8 cellular contexts compared by ENCODE assay signal in the genomic region with DNA sequence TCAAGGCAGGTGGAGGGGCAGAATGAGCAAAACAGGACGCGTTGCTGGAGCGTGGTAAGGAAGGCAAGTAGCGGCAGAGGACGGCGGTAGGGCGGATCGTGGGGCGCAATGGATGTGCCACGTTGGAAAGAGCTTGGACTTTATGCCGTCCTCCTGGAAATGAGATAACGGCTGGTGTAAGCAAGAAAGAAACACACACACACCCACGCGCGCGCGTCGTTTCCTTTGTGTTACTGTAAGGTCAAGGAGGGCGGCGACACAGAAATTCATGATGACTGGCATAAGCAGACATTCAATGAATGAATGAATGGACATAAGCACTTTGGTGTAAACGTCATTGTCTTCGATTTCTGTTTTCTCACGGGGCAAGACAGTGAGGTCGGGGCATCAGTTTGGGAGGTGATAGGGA. TPM values are rescaled to one million over a fixed set of nuclear protein-coding genes. Genes with fewer than 3 reads are reported as not detected.
DNase-seq lines count a peak whose midpoint lies in the region; ATAC-seq and TF ChIP-seq lines count a peak whose summit lies in the region.

No MANE protein-coding gene starts in this region.

- H3K4me1 Mint-ChIP-seq in effector memory CD8-positive, alpha-beta T cell (ENCODE audit: low read depth in 2 of 2), result peaks cover 9 to 30% of the 10 kb centered on the region in 2 donors
- H3K4me1 Mint-ChIP-seq in stimulated activated effector memory CD8-positive, alpha-beta T cell treated with anti-CD3 and anti-CD28 coated beads, Interleukin-12 subunit alpha, Interleukin-12 subunit beta, amount 100 ng/mL, for 72 hours, result peaks cover 30% of the 10 kb centered on the region

- H3K27ac Mint-ChIP-seq in effector memory CD8-positive, alpha-beta T cell, result peak overlapping the region; percentile 86 to 89
- peak overlapping the region; percentile 97 for H3K27ac Mint-ChIP-seq in stimulated activated effector memory CD8-positive, alpha-beta T cell treated with anti-CD3 and anti-CD28 coated beads, Interleukin-12 subunit alpha, Interleukin-12 subunit beta, amount 100 ng/mL, for 72 hours

- peak overlapping the region; percentile 93 for H3K4me3 ChIP-seq in BE2C (ENCODE audit: low read depth, low read length)
- peak overlapping the region; percentile 89 to 99 for H3K4me3 ChIP-seq in mucosa of rectum (ENCODE audit: low read length in 2 of 2)

- TF ChIP-seq CTCF in BE2C (IDR thresholded peaks at IDR 0.05; ENCODE audit: low read depth, low read length), result no peak

- H3K27ac ChIP-seq in mucosa of rectum (ENCODE audit: low read depth in 2 of 2, low read length in 2 of 2), result peak overlapping the region; percentile 28 to 74

- peak; percentile 16 for DNase-seq in BE2C
- DNase-seq in activated CD4-positive, alpha-beta T cell treated with anti-CD3 and anti-CD28 coated beads, Interleukin-2, amount 50 U/mL, for 1 hour, result peak; percentile 18
- peak; percentile 2 to 7 (median 7) for DNase-seq in effector memory CD8-positive, alpha-beta T cell
- DNase-seq in stimulated activated effector memory CD8-positive, alpha-beta T cell treated with anti-CD3 and anti-CD28 coated beads, Interleukin-12 subunit alpha, Interleukin-12 subunit beta, amount 100 ng/mL, for 72 hours (ENCODE audit: low spot score in 2 of 2), result peak; percentile 40 to 74

- peak overlapping the region; percentile 76 to 91 for H3K9ac ChIP-seq in mucosa of rectum (ENCODE audit: low read depth in 1 of 2, low read length in 2 of 2)

- no peaks in the 10 kb centered on the region for H3K9me3 ChIP-seq in BE2C
- no peaks in the 10 kb centered on the region for H3K9me3 ChIP-seq in mucosa of rectum (ENCODE audit: control insufficient read depth in 2 of 2, low read length in 2 of 2)

- no peaks in the 10 kb centered on the region for H3K9me3 Mint-ChIP-seq in effector memory CD8-positive, alpha-beta T cell
- no peaks in the 10 kb centered on the region for H3K9me3 Mint-ChIP-seq in stimulated activated effector memory CD8-positive, alpha-beta T cell treated with anti-CD3 and anti-CD28 coated beads, Interleukin-12 subunit alpha, Interleukin-12 subunit beta, amount 100 ng/mL, for 72 hours

- peak; percentile 12 for ATAC-seq in HG03354 (IDR thresholded peaks at IDR 0.05; ENCODE audit: poor library complexity, severe bottlenecking, unreplicated experiment)
- ATAC-seq in effector memory CD8-positive, alpha-beta T cell (replicated peaks), result no peak
- ATAC-seq in stimulated activated effector memory CD8-positive, alpha-beta T cell treated with anti-CD3 and anti-CD28 coated beads, Interleukin-12 subunit alpha, Interleukin-12 subunit beta, amount 100 ng/mL, for 72 hours, result peak; percentile 54
- ATAC-seq in HG03565 (IDR thresholded peaks at IDR 0.05; ENCODE audit: unreplicated experiment), result no peak
- ATAC-seq in GM19035 (IDR thresholded peaks at IDR 0.05; ENCODE audit: unreplicated experiment), result no peak

- H3K27me3 ChIP-seq in BE2C (peaks cover 4% of the 10 kb centered on the region; the same call in 1 of the 2 replicates), mucosa of rectum (ENCODE audit: control insufficient read depth in 2 of 2, insufficient read depth in 2 of 2, low read length in 2 of 2) (no peaks in the 10 kb centered on the region)

- peak overlapping the region; percentile 74 to 91 for H3K4me3 Mint-ChIP-seq in effector memory CD8-positive, alpha-beta T cell
- H3K4me3 Mint-ChIP-seq in stimulated activated effector memory CD8-positive, alpha-beta T cell treated with anti-CD3 and anti-CD28 coated beads, Interleukin-12 subunit alpha, Interleukin-12 subunit beta, amount 100 ng/mL, for 72 hours, result peak overlapping the region; percentile 85

- no peaks in the 10 kb centered on the region for H3K4me1 ChIP-seq in BE2C
- peaks cover 3 to 16% of the 10 kb centered on the region in 2 donors for H3K4me1 ChIP-seq in mucosa of rectum (ENCODE audit: control insufficient read depth in 2 of 2, insufficient read depth in 2 of 2, low read length in 2 of 2)

- peaks cover 23 to 34% of the 10 kb centered on the region in 2 donors for H3K27me3 Mint-ChIP-seq in effector memory CD8-positive, alpha-beta T cell

- H3K36me3 ChIP-seq in BE2C (no peaks in the 10 kb centered on the region), mucosa of rectum (ENCODE audit: control insufficient read depth in 2 of 2, insufficient read depth in 2 of 2, low read length in 2 of 2) (peaks cover 2 to 4% of the 10 kb centered on the region in 2 donors)

- H3K36me3 Mint-ChIP-seq in effector memory CD8-positive, alpha-beta T cell (ENCODE audit: insufficient read depth), result peaks cover 5% of the 10 kb centered on the region
- H3K36me3 Mint-ChIP-seq in stimulated activated effector memory CD8-positive, alpha-beta T cell treated with anti-CD3 and anti-CD28 coated beads, Interleukin-12 subunit alpha, Interleukin-12 subunit beta, amount 100 ng/mL, for 72 hours, result peaks cover 15% of the 10 kb centered on the region

RNA-seq across cellular contexts. Expression of a gene that starts 0.7 kb away (rescaled TPM):
- 2.1 TPM for polyA plus RNA-seq in BE2C (2012; ENCODE audit: insufficient read depth, insufficient read length, low read depth)

RNA-seq across cellular contexts. Expression of a gene that starts 38.4 kb away (rescaled TPM):
- 51.6 TPM for polyA plus RNA-seq in BE2C (2012; ENCODE audit: insufficient read depth, insufficient read length, low read depth)

Comparison
In these comparisons a context has a peak if more than half of its experiments do, and no peak if none do; other contexts are left out.
1. DNase-seq: peak in every context shown above with its lines; median percentile 57 in stimulated activated effector memory CD8-positive, alpha-beta T cell treated with anti-CD3 and anti-CD28 coated beads, Interleukin-12 subunit alpha, Interleukin-12 subunit beta, amount 100 ng/mL, for 72 hours; 18 in activated CD4-positive, alpha-beta T cell treated with anti-CD3 and anti-CD28 coated beads, Interleukin-2, amount 50 U/mL, for 1 hour; 16 in BE2C; 7 in effector memory CD8-positive, alpha-beta T cell.
2. ATAC-seq: peak in HG03354 (single experiment) and stimulated activated effector memory CD8-positive, alpha-beta T cell treated with anti-CD3 and anti-CD28 coated beads, Interleukin-12 subunit alpha, Interleukin-12 subunit beta, amount 100 ng/mL, for 72 hours (single experiment); none in effector memory CD8-positive, alpha-beta T cell (single experiment), HG03565 (single experiment) and GM19035 (single experiment).